Comparison of ENCODE assay signal across 12 cellular contexts in the genomic region with DNA sequence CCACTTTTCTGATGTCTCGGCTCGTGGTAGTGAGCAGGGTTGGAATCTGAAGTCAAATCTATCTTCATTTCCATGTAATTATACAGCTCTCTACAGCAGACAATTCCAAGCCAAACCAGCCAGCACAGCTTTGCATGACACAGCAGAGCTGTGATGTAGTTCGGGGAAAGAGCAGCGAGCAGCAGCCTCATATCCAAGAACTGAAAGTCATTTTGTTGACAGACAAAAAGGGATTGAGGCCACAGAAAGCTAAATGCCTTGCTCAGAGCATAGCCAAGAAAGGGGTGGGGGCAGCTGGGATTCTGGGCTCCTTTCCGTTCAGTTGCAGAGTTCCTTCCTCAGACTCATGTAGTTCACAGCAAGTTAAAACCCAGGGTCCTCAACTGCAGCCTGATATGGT. TPM values are rescaled to one million over a fixed set of nuclear protein-coding genes. Genes with fewer than 3 reads are reported as not detected.
DNase-seq lines count a peak whose midpoint lies in the region; ATAC-seq, FAIRE-seq and TF ChIP-seq lines count a peak whose summit lies in the region.
"Had no signal": no experiment of that assay in that cellular context is flagged by ENCODE, and none has a peak within 500 bp of the region (broad histone marks: within the 10 kb centered on the region; RNA-seq: fewer than 3 reads in every experiment).

No MANE protein-coding gene starts in this region.

- no peak overlapping the region for H3K27ac ChIP-seq in astrocyte (ENCODE audit: low read depth, low read length)
- H3K27ac ChIP-seq: 22Rv1, KMS-11 had no signal

- H4K20me1 ChIP-seq in astrocyte (ENCODE audit: insufficient read depth, low read length): no peaks in the 10 kb centered on the region

- no peak overlapping the region for H3K4me3 Mint-ChIP-seq in astrocyte (ENCODE audit: unreplicated experiment)
- H3K4me3 Mint-ChIP-seq in stimulated activated effector memory CD8-positive, alpha-beta T cell treated with anti-CD3 and anti-CD28 coated beads, Interleukin-12 subunit alpha, Interleukin-12 subunit beta, amount 100 ng/mL, for 72 hours: no peak overlapping the region

- peaks cover 13% of the 10 kb centered on the region for H3K27me3 Mint-ChIP-seq in astrocyte (ENCODE audit: low read depth, unreplicated experiment)

- H3K4me1 ChIP-seq in astrocyte (ENCODE audit: insufficient read depth, low read length): no peaks in the 10 kb centered on the region

- H3K36me3 ChIP-seq in astrocyte (ENCODE audit: insufficient read depth, low read length): no peaks in the 10 kb centered on the region

- no peak for ATAC-seq in stimulated activated effector memory CD8-positive, alpha-beta T cell treated with anti-CD3 and anti-CD28 coated beads, Interleukin-12 subunit alpha, Interleukin-12 subunit beta, amount 100 ng/mL, for 72 hours
- no peak for ATAC-seq in HG03108 (IDR thresholded peaks at IDR 0.05; ENCODE audit: unreplicated experiment)
- ATAC-seq in GM21576 (IDR thresholded peaks at IDR 0.05; ENCODE audit: unreplicated experiment): no peak
- ATAC-seq: stimulated activated naive CD8-positive, alpha-beta T cell treated with anti-CD3 and anti-CD28 coated beads, Interleukin-15, Interleukin-2, amounts not matched to agents 100 U/mL and 50 U/mL, for 24 hours had no signal

- H3K4me1 Mint-ChIP-seq in astrocyte (ENCODE audit: low read depth, unreplicated experiment): peaks cover 14% of the 10 kb centered on the region
- H3K4me1 Mint-ChIP-seq in stimulated activated effector memory CD8-positive, alpha-beta T cell treated with anti-CD3 and anti-CD28 coated beads, Interleukin-12 subunit alpha, Interleukin-12 subunit beta, amount 100 ng/mL, for 72 hours: peaks cover 71% of the 10 kb centered on the region

- H3K36me3 Mint-ChIP-seq in astrocyte (ENCODE audit: low read depth, unreplicated experiment): no peaks in the 10 kb centered on the region
- H3K36me3 Mint-ChIP-seq in stimulated activated effector memory CD8-positive, alpha-beta T cell treated with anti-CD3 and anti-CD28 coated beads, Interleukin-12 subunit alpha, Interleukin-12 subunit beta, amount 100 ng/mL, for 72 hours: peaks cover 100% of the 10 kb centered on the region

- H3K9me3 Mint-ChIP-seq in astrocyte (ENCODE audit: unreplicated experiment): no peaks in the 10 kb centered on the region
- no peaks in the 10 kb centered on the region for H3K9me3 Mint-ChIP-seq in stimulated activated effector memory CD8-positive, alpha-beta T cell treated with anti-CD3 and anti-CD28 coated beads, Interleukin-12 subunit alpha, Interleukin-12 subunit beta, amount 100 ng/mL, for 72 hours

- H3K27me3 ChIP-seq in astrocyte (ENCODE audit: insufficient read depth, low read length): peaks cover 40% of the 10 kb centered on the region

- no peak overlapping the region for H3K4me2 ChIP-seq in astrocyte (ENCODE audit: low read length)
- H3K4me2 ChIP-seq: KMS-11 had no signal

- DNase-seq in NCI-H2107 treated with DMSO at 0.1 percent for 48 hours (lab: John Stamatoyannopoulos, UW; ENCODE audit: unreplicated experiment) (peak; percentile 1), NCI-H2107 (lab: John Stamatoyannopoulos, UW) (no peak), astrocyte (ENCODE audit: low read depth) (peak; percentile 3), iris pigment epithelial cell (ENCODE audit: low read depth) (peak; percentile 10), NCI-H774 (lab: John Stamatoyannopoulos, UW) (no peak)
- DNase-seq in stimulated activated effector memory CD8-positive, alpha-beta T cell treated with anti-CD3 and anti-CD28 coated beads, Interleukin-12 subunit alpha, Interleukin-12 subunit beta, amount 100 ng/mL, for 72 hours (ENCODE audit: low spot score in 2 of 2): peak in 1 of 2 donors; percentile 39
- DNase-seq: stimulated activated naive CD8-positive, alpha-beta T cell treated with anti-CD3 and anti-CD28 coated beads, Interleukin-15, Interleukin-2, amounts not matched to agents 100 U/mL and 50 U/mL, for 24 hours had no signal

- no peak overlapping the region for H3K9ac ChIP-seq in astrocyte (ENCODE audit: low read length)
- H3K9ac ChIP-seq: KMS-11 had no signal

- FAIRE-seq in astrocyte (lab: Jason Lieb, UNC): no peak

- no peak overlapping the region for H2AFZ ChIP-seq in astrocyte (ENCODE audit: low read depth, low read length)

- H3K9me3 ChIP-seq in astrocyte (ENCODE audit: insufficient read depth, low read depth, low read length): no peaks in the 10 kb centered on the region

- no peak overlapping the region for H3K4me3 ChIP-seq in astrocyte (ENCODE audit: insufficient read depth, low read depth, low read length)

- no peak for TF ChIP-seq CTCF in astrocyte (IDR thresholded peaks at IDR 0.05; ENCODE audit: insufficient read depth, low read depth, low read length)

- H3K79me2 ChIP-seq in astrocyte (ENCODE audit: insufficient read depth, low read length): no peaks in the 10 kb centered on the region

- H3K27ac Mint-ChIP-seq in astrocyte (ENCODE audit: unreplicated experiment): peak overlapping the region; percentile 75
- peak overlapping the region; percentile 88 for H3K27ac Mint-ChIP-seq in stimulated activated effector memory CD8-positive, alpha-beta T cell treated with anti-CD3 and anti-CD28 coated beads, Interleukin-12 subunit alpha, Interleukin-12 subunit beta, amount 100 ng/mL, for 72 hours

RNA-seq across cellular contexts. Expression of a gene that starts 32.0 kb away (rescaled TPM):
- total RNA-seq in astrocyte: 0.09 TPM in 1 of 2 replicates, not detected in the other
- total RNA-seq: chondrocyte had no signal

RNA-seq across cellular contexts. Expression of a gene that starts 32.7 kb away (rescaled TPM):
- not detected in 2 replicates for total RNA-seq in astrocyte
- total RNA-seq: chondrocyte had no signal

Comparison
In these comparisons a context has a peak if more than half of its experiments do, and no peak if none do; other contexts are left out.
1. DNase-seq: peak in NCI-H2107 treated with DMSO at 0.1 percent for 48 hours (single experiment), astrocyte (single experiment) and iris pigment epithelial cell (single experiment); none in NCI-H2107 (single experiment) and NCI-H774 (single experiment).